Comparison of ENCODE assay signal across 11 cellular contexts in the genomic region with DNA sequence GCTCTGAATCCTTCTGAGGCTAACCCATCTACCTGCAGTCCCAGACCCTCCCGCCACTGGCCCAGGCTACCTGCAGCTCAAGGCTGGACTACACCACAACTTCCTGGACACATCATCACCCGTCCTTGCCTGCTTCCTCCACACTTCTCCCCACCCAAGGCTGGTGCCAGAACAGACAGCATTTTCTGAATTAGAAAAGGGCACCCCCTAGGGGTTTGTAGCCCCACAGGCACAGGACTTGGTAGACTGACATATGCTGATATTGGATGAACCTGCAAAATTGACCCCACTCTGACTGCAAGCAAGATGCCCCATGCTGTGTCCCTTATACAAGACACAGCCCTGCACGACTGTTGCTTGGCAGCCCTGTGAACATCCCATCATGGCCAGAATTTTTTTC.
DNase-seq lines count a peak whose midpoint lies in the region; ATAC-seq and TF ChIP-seq lines count a peak whose summit lies in the region.
"Had no signal": no experiment of that assay in that cellular context is flagged by ENCODE, and none has a peak within 500 bp of the region (broad histone marks: within the 10 kb centered on the region; RNA-seq: fewer than 3 reads in every experiment).

No MANE protein-coding gene starts in this region.

- no peaks in the 10 kb centered on the region for H3K79me2 ChIP-seq in OCI-LY7 (ENCODE audit: insufficient read depth, low read depth, low read length)
- H3K79me2 ChIP-seq in PC-3 (ENCODE audit: low read length): no peaks in the 10 kb centered on the region

- H3F3A ChIP-seq in PC-3 (ENCODE audit: low read length, unreplicated experiment): no peaks in the 10 kb centered on the region

- no peak for ATAC-seq in stimulated activated naive CD8-positive, alpha-beta T cell treated with anti-CD3 and anti-CD28 coated beads, Interleukin-15, Interleukin-2, amounts not matched to agents 100 U/mL and 50 U/mL, for 24 hours
- ATAC-seq in GM18858 (IDR thresholded peaks at IDR 0.05; ENCODE audit: unreplicated experiment) (no peak), PC-3 (no peak)

- H4K20me1 ChIP-seq in OCI-LY7 (ENCODE audit: insufficient read depth, low read length) (no peaks in the 10 kb centered on the region), PC-3 (ENCODE audit: low read length) (no peaks in the 10 kb centered on the region)

- no peak overlapping the region for H3K27ac Mint-ChIP-seq in activated naive CD4-positive, alpha-beta T cell treated with anti-CD3 and anti-CD28 coated beads, Interleukin-2, amount 10 ng/mL, durations not matched to agents 7 days and 5 days
- H3K27ac Mint-ChIP-seq: CD4-positive, CD25-positive, alpha-beta regulatory T cell had no signal

- H3K9ac ChIP-seq in PC-3 (ENCODE audit: low read length): no peak overlapping the region

- H3K27me3 ChIP-seq in vagina (no peaks in the 10 kb centered on the region), PC-3 (ENCODE audit: low read length) (no peaks in the 10 kb centered on the region)

- H3K4me1 ChIP-seq in OCI-LY7 (ENCODE audit: insufficient read depth, low read length, poor library complexity, severe bottlenecking): peaks cover 16% of the 10 kb centered on the region
- H3K4me1 ChIP-seq in vagina: no peaks in the 10 kb centered on the region
- no peaks in the 10 kb centered on the region for H3K4me1 ChIP-seq in PC-3 (ENCODE audit: insufficient read depth, low read length)
- H3K4me1 ChIP-seq: prostate gland had no signal

- peaks cover 4% of the 10 kb centered on the region for H3K4me1 Mint-ChIP-seq in activated naive CD4-positive, alpha-beta T cell treated with anti-CD3 and anti-CD28 coated beads, Interleukin-2, amount 10 ng/mL, durations not matched to agents 7 days and 5 days

- no peak for TF ChIP-seq POLR2A in vagina (IDR thresholded peaks at IDR 0.05)

- H3K4me3 Mint-ChIP-seq in activated naive CD4-positive, alpha-beta T cell treated with anti-CD3 and anti-CD28 coated beads, Interleukin-2, amount 10 ng/mL, durations not matched to agents 7 days and 5 days: no peak overlapping the region
- H3K4me3 Mint-ChIP-seq: CD4-positive, CD25-positive, alpha-beta regulatory T cell had no signal

- H3K36me3 Mint-ChIP-seq in activated naive CD4-positive, alpha-beta T cell treated with anti-CD3 and anti-CD28 coated beads, Interleukin-2, amount 10 ng/mL, durations not matched to agents 7 days and 5 days: no peaks in the 10 kb centered on the region
- H3K36me3 Mint-ChIP-seq: CD4-positive, CD25-positive, alpha-beta regulatory T cell had no signal

- H3K4me3 ChIP-seq in OCI-LY7 (ENCODE audit: low read depth, low read length, poor library complexity, severe bottlenecking) (no peak overlapping the region), vagina (no peak overlapping the region), PC-3 (ENCODE audit: low read length) (no peak overlapping the region)
- H3K4me3 ChIP-seq: prostate gland had no signal

- no peaks in the 10 kb centered on the region for H3K9me3 Mint-ChIP-seq in activated naive CD4-positive, alpha-beta T cell treated with anti-CD3 and anti-CD28 coated beads, Interleukin-2, amount 10 ng/mL, durations not matched to agents 7 days and 5 days

- H3K36me3 ChIP-seq in OCI-LY7 (ENCODE audit: insufficient read depth, low read length) (no peaks in the 10 kb centered on the region), vagina (no peaks in the 10 kb centered on the region), PC-3 (ENCODE audit: low read depth, low read length) (no peaks in the 10 kb centered on the region)
- H3K36me3 ChIP-seq: prostate gland had no signal

- peak; percentile 87 for TF ChIP-seq CTCF in OCI-LY7 (conservative IDR thresholded peaks at IDR 0.05; ENCODE audit: low read length)
- TF ChIP-seq CTCF in vagina (IDR thresholded peaks at IDR 0.05): no peak
- no peak for TF ChIP-seq CTCF in PC-3 (conservative IDR thresholded peaks at IDR 0.05; ENCODE audit: low read depth, low read length)

- DNase-seq in activated naive CD4-positive, alpha-beta T cell treated with anti-CD3 and anti-CD28 coated beads, Interleukin-2, amount 10 ng/mL, durations not matched to agents 7 days and 5 days: peak; percentile 43
- no peak for DNase-seq in activated naive CD4-positive, alpha-beta T cell treated with Interleukin-2 at 50 U/mL for 16 hours
- DNase-seq in OCI-LY7 (ENCODE audit: low spot score) (peak; percentile 87), head of caudate nucleus (peak in 29 of 42 donors; percentile 9 to 66 (median 27)), vagina (ENCODE audit: extremely low spot score in 2 of 2) (no peak), PC-3 (no peak)
- DNase-seq in stimulated activated naive CD8-positive, alpha-beta T cell treated with anti-CD3 and anti-CD28 coated beads, Interleukin-15, Interleukin-2, amounts not matched to agents 100 U/mL and 50 U/mL, for 24 hours: peak; percentile 12
- DNase-seq: NCI-H226 had no signal

- H3K4me2 ChIP-seq in OCI-LY7 (ENCODE audit: low read length) (no peak overlapping the region), PC-3 (ENCODE audit: low read length) (no peak overlapping the region)

- H3K27ac ChIP-seq in OCI-LY7 (ENCODE audit: low read depth, low read length, poor library complexity, severe bottlenecking) (no peak overlapping the region), vagina (no peak overlapping the region), PC-3 (ENCODE audit: low read length) (no peak overlapping the region)
- H3K27ac ChIP-seq: prostate gland had no signal

- H2AFZ ChIP-seq in OCI-LY7 (ENCODE audit: low read length): peak overlapping the region; percentile 53; the same call in 1 of the 2 replicates
- H2AFZ ChIP-seq in PC-3 (ENCODE audit: low read length): no peak overlapping the region

- no TSS peak for BruUV-seq in OCI-LY7 (replicated peaks; lab: Mats Ljungman, UMichigan)
- BruUV-seq in PC-3 (replicated peaks; lab: Mats Ljungman, UMichigan): no TSS peak

- intact Hi-C loops in OCI-LY7 (cut with micrococcal nuclease; ENCODE audit: unreplicated experiment) (loop anchor here (1.0 to 10.0 kb wide), 2 partner anchors 150 to 330 kb away; no protein-coding TSS in a partner anchor), head of caudate nucleus (cut with DNase I) (no loop called here), vagina (cut with DNase I) (no loop called here), PC-3 (cut with micrococcal nuclease) (no loop called here)

- peaks cover 24% of the 10 kb centered on the region for H3K27me3 Mint-ChIP-seq in activated naive CD4-positive, alpha-beta T cell treated with anti-CD3 and anti-CD28 coated beads, Interleukin-2, amount 10 ng/mL, durations not matched to agents 7 days and 5 days

- H3K9me3 ChIP-seq in OCI-LY7 (ENCODE audit: low read length): no peaks in the 10 kb centered on the region
- H3K9me3 ChIP-seq in vagina: no peaks in the 10 kb centered on the region
- no peaks in the 10 kb centered on the region for H3K9me3 ChIP-seq in PC-3 (ENCODE audit: low read length)
- H3K9me3 ChIP-seq: prostate gland had no signal

- CTCF ChIA-PET in activated naive CD4-positive, alpha-beta T cell treated with anti-CD3 and anti-CD28 coated beads, Interleukin-2, amount 10 ng/mL, durations not matched to agents 7 days and 5 days (lab: Charles Lee): interaction anchor here (0.9 to 1.1 kb wide), 2 partner anchors 55 to 968 kb away, joined by 3 read pairs; no protein-coding TSS in a partner anchor
- CTCF ChIA-PET in OCI-LY7 (lab: Charles Lee; ENCODE audit: unreplicated experiment): interaction anchor here (0.8 kb wide), 1 partner anchor 77 kb away, joined by 4 read pairs; no protein-coding TSS in a partner anchor
- CTCF ChIA-PET in PC-3 (lab: Charles Lee): no interaction called here

- POLR2A ChIA-PET in OCI-LY7 (lab: Charles Lee): interaction anchor here (0.6 kb wide), 1 partner anchor 15 kb away, joined by 3 read pairs; no protein-coding TSS in a partner anchor
- POLR2A ChIA-PET in PC-3 (lab: Charles Lee; ENCODE audit: unreplicated experiment): no interaction called here

- H3K9me2 ChIP-seq in OCI-LY7 (ENCODE audit: insufficient read depth, low read length) (no peaks in the 10 kb centered on the region), PC-3 (replicated peaks; ENCODE audit: low read length) (no peaks in the 10 kb centered on the region)

Comparison
In these comparisons a context has a peak if more than half of its experiments do, and no peak if none do; other contexts are left out.
1. DNase-seq: peak in activated naive CD4-positive, alpha-beta T cell treated with anti-CD3 and anti-CD28 coated beads, Interleukin-2, amount 10 ng/mL, durations not matched to agents 7 days and 5 days (single experiment), OCI-LY7 (single experiment), head of caudate nucleus (29 of 42) and stimulated activated naive CD8-positive, alpha-beta T cell treated with anti-CD3 and anti-CD28 coated beads, Interleukin-15, Interleukin-2, amounts not matched to agents 100 U/mL and 50 U/mL, for 24 hours (single experiment); none in activated naive CD4-positive, alpha-beta T cell treated with Interleukin-2 at 50 U/mL for 16 hours (single experiment), vagina (0 of 2) and PC-3 (single experiment).